In the genomic region with DNA sequence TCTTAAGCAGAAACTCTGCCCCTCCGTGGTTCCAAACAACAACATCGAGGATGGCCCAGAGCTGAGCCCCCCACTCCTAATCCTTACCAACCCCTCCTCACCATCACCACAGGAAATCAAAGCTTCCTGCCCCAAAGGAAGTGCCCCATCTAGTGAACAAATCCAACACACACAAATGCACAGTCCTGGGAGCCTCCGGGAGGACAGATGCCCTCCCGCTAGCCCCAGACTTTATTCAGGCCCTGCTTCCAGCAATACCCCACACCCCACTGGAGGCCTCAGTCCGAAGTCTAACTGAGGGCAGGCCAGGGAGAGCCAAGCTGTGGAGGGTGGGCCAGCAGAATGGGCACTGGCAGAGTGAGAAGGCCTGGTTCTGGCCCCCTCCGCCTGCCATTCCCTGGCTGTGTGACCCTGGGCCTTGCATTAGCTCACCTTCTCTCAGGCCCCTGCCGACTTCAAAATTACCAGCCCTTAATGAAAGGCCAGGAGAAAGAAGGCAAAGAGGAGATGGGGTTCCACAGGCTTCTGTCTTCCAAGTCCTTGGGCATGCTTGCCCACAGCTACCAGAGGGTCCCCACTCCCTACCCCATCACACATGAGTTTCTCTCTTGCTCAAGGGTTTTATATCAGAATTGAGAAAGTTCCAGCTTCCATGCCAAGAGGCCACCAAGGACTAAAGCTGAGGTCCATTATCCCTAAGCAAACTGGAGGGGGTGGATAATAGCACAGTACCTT, we compare ENCODE assay signal across 8 cellular contexts. TPM values are rescaled to one million over a fixed set of nuclear protein-coding genes. Genes with fewer than 3 reads are reported as not detected.
A peak's percentile ranks its signal among the peaks of the same experiment; 100 is the strongest.
DNase-seq lines count a peak whose midpoint lies in the region; ATAC-seq and TF ChIP-seq lines count a peak whose summit lies in the region.

No MANE protein-coding gene starts in this region.

- H3K27me3 ChIP-seq in MM.1S (replicated peaks; ENCODE audit: insufficient read depth, low read length) (no peaks in the 10 kb centered on the region), dorsolateral prefrontal cortex (no peaks in the 10 kb centered on the region), neural cell (ENCODE audit: insufficient read depth, low read depth, low read length) (no peaks in the 10 kb centered on the region)

- intact Hi-C loops in CD14-positive monocyte (cut with micrococcal nuclease) = loop anchor here (5.0 to 10.0 kb wide), 2 partner anchors 87 to 110 kb away; a partner anchor contains a TSS
- intact Hi-C loops in dorsolateral prefrontal cortex (cut with DNase I) = loop anchor here in 1 of 2 donors (2.0 kb wide), 1 partner anchor 19 kb away; no protein-coding TSS in a partner anchor

- H2AFZ ChIP-seq in MM.1S (ENCODE audit: low read length) (no peak overlapping the region), neural cell (ENCODE audit: low read depth, low read length) (no peak overlapping the region)

- peak overlapping the region; percentile 82 to 95 (median 86) for H3K27ac Mint-ChIP-seq in CD14-positive monocyte

- peaks cover 54% of the 10 kb centered on the region for H3K4me1 ChIP-seq in MM.1S (ENCODE audit: low read length)

- peak overlapping the region; percentile 89 for H3K4me3 ChIP-seq in MM.1S (ENCODE audit: low read length)
- peak overlapping the region in 42 of 59 donors; percentile 0 to 79 (median 36) for H3K4me3 ChIP-seq in dorsolateral prefrontal cortex
- H3K4me3 ChIP-seq in neural cell (ENCODE audit: low read length) = peak overlapping the region; percentile 75

- no peak for ATAC-seq in HG02938 (IDR thresholded peaks at IDR 0.05; ENCODE audit: unreplicated experiment)

- no peak for TF ChIP-seq CTCF in CD14-positive monocyte (IDR thresholded peaks at IDR 0.05)
- TF ChIP-seq CTCF in MM.1S (IDR thresholded peaks at IDR 0.05; ENCODE audit: low read length) = peak; percentile 37; the same call in 1 of the 2 replicates
- TF ChIP-seq CTCF in dorsolateral prefrontal cortex (IDR thresholded peaks at IDR 0.05 in 54 of 56, conservative IDR thresholded peaks at IDR 0.05 in 2 of 56; ENCODE audit: low read depth in 1 of 56, partially characterized antibody in 56 of 56) = peak in 15 of 56 donors; percentile 11 to 31 (median 17)
- no peak for TF ChIP-seq CTCF in neural cell (IDR thresholded peaks at IDR 0.05; ENCODE audit: poor library complexity, severe bottlenecking)

- H3K27ac ChIP-seq in MM.1S (ENCODE audit: low read length) (peak overlapping the region; percentile 70; the same call in 1 of the 2 replicates), dorsolateral prefrontal cortex (peak overlapping the region in 58 of 59 donors; percentile 16 to 98 (median 94)), neural cell (ENCODE audit: low read length) (no peak overlapping the region)

- H4K20me1 ChIP-seq in MM.1S (ENCODE audit: insufficient read depth, low read length) (no peaks in the 10 kb centered on the region), neural cell (ENCODE audit: insufficient read depth) (no peaks in the 10 kb centered on the region)

- H3K4me3 Mint-ChIP-seq in CD14-positive monocyte = peak overlapping the region; percentile 83 to 87

- H3K36me3 ChIP-seq in MM.1S (replicated peaks; ENCODE audit: insufficient read depth, low read length) = no peaks in the 10 kb centered on the region
- H3K36me3 ChIP-seq in neural cell (ENCODE audit: insufficient read depth, low read length) = no peaks in the 10 kb centered on the region

- H3K79me2 ChIP-seq in MM.1S (ENCODE audit: low read length) = peaks cover 70% of the 10 kb centered on the region
- H3K79me2 ChIP-seq in neural cell (replicated peaks; ENCODE audit: insufficient read depth, low read length) = peaks cover 13% of the 10 kb centered on the region

- peaks cover 8 to 10% of the 10 kb centered on the region in 2 donors for H3K36me3 Mint-ChIP-seq in CD14-positive monocyte

- H3K9ac ChIP-seq in MM.1S (ENCODE audit: low read length) = peak overlapping the region; percentile 88
- H3K9ac ChIP-seq in neural cell (ENCODE audit: low read length) = no peak overlapping the region

- no peak for DNase-seq in CD14-positive monocyte (ENCODE audit: low spot score)
- DNase-seq in MM.1S = no peak
- DNase-seq in dorsolateral prefrontal cortex = no peak
- no peak for DNase-seq in germinal center (ENCODE audit: low spot score)
- DNase-seq in cerebellar nuclear complex (lab: John Stamatoyannopoulos, UW) = no peak
- no peak for DNase-seq in LoVo (ENCODE audit: low spot score)

- peaks cover 81% of the 10 kb centered on the region for H3K4me1 Mint-ChIP-seq in CD14-positive monocyte

- H3K9me2 ChIP-seq in MM.1S (replicated peaks; ENCODE audit: insufficient read depth, low read length) (no peaks in the 10 kb centered on the region), neural cell (ENCODE audit: insufficient read depth, low read length) (no peaks in the 10 kb centered on the region)

- TF ChIP-seq EP300 in neural cell (conservative IDR thresholded peaks at IDR 0.05; ENCODE audit: poor library complexity, severe bottlenecking) = no peak

- peaks cover 0 to 3% (median 0%) of the 10 kb centered on the region in 7 donors for H3K9me3 Mint-ChIP-seq in CD14-positive monocyte

- peak overlapping the region; percentile 97 for H3K4me2 ChIP-seq in MM.1S (ENCODE audit: low read depth, low read length)
- no peak overlapping the region for H3K4me2 ChIP-seq in neural cell (ENCODE audit: low read length)

- no peak for TF ChIP-seq RAD21 in neural cell (conservative IDR thresholded peaks at IDR 0.05)

- no peaks in the 10 kb centered on the region for H3K9me3 ChIP-seq in MM.1S (replicated peaks; ENCODE audit: insufficient read depth, low read length)
- H3K9me3 ChIP-seq in neural cell (ENCODE audit: low read length) = no peaks in the 10 kb centered on the region

- H3F3A ChIP-seq in MM.1S (ENCODE audit: insufficient read depth, low read length) (peaks cover 33% of the 10 kb centered on the region), neural cell (ENCODE audit: insufficient read depth, low read length, poor library complexity, severe bottlenecking) (no peaks in the 10 kb centered on the region)

- H3K27me3 Mint-ChIP-seq in CD14-positive monocyte (ENCODE audit: low read depth in 3 of 3) = no peaks in the 10 kb centered on the region

TF ChIP-seq in neural cell, 6 proteins besides CTCF, POLR2A, EP300 and RAD21:
- TF ChIP-seq SMC3 (conservative IDR thresholded peaks at IDR 0.05; ENCODE audit: poor library complexity) (no peak), POLR2AphosphoS5 (IDR thresholded peaks at IDR 0.05) (no peak), TAF1 (IDR thresholded peaks at IDR 0.05; ENCODE audit: low read depth) (no peak), EZH2 (IDR thresholded peaks at IDR 0.05; ENCODE audit: borderline replicate concordance, insufficient read depth, low read length, poor library complexity, severe bottlenecking) (no peak), MXI1 (conservative IDR thresholded peaks at IDR 0.05; ENCODE audit: poor library complexity, severe bottlenecking) (no peak)
- TF ChIP-seq, protein P1, sequence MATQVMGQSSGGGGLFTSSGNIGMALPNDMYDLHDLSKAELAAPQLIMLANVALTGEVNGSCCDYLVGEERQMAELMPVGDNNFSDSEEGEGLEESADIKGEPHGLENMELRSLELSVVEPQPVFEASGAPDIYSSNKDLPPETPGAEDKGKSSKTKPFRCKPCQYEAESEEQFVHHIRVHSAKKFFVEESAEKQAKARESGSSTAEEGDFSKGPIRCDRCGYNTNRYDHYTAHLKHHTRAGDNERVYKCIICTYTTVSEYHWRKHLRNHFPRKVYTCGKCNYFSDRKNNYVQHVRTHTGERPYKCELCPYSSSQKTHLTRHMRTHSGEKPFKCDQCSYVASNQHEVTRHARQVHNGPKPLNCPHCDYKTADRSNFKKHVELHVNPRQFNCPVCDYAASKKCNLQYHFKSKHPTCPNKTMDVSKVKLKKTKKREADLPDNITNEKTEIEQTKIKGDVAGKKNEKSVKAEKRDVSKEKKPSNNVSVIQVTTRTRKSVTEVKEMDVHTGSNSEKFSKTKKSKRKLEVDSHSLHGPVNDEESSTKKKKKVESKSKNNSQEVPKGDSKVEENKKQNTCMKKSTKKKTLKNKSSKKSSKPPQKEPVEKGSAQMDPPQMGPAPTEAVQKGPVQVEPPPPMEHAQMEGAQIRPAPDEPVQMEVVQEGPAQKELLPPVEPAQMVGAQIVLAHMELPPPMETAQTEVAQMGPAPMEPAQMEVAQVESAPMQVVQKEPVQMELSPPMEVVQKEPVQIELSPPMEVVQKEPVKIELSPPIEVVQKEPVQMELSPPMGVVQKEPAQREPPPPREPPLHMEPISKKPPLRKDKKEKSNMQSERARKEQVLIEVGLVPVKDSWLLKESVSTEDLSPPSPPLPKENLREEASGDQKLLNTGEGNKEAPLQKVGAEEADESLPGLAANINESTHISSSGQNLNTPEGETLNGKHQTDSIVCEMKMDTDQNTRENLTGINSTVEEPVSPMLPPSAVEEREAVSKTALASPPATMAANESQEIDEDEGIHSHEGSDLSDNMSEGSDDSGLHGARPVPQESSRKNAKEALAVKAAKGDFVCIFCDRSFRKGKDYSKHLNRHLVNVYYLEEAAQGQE (IDR thresholded peaks at IDR 0.05; ENCODE audit: borderline replicate concordance) = no peak

RNA-seq across cellular contexts. Expression of a gene that starts 2.3 kb away (rescaled TPM):
- polyA plus RNA-seq in CD14-positive monocyte (1 to 10 TPM; 5.9 to 8.4 TPM), neural cell (30.2 and 51.5 TPM in 2 replicates)
- total RNA-seq in dorsolateral prefrontal cortex = 10 to 100 TPM; 25.9 to 77.6 (median 46.8) TPM
- polyA minus RNA-seq in neural cell = 11.9 and 18.7 TPM in 2 replicates

RNA-seq across cellular contexts. Expression of a gene that starts 44.4 kb away (rescaled TPM):
- polyA plus RNA-seq in CD14-positive monocyte (10 to 100 TPM; 15.8 to 19.6 TPM), neural cell (8.0 and 8.5 TPM in 2 replicates)
- 100 to 1,000 TPM in 84 of 120 experiments, 10 to 100 TPM in 36; 71.9 to 264 (median 114) TPM for total RNA-seq in dorsolateral prefrontal cortex
- polyA minus RNA-seq in neural cell = 9.7 and 11.2 TPM in 2 replicates

RNA-seq across cellular contexts. Expression of a gene that starts 58.8 kb away (rescaled TPM):
- polyA plus RNA-seq in CD14-positive monocyte (under 1 TPM; 0.08 to 0.60 TPM), neural cell (0.30 and 1.5 TPM in 2 replicates)
- total RNA-seq in dorsolateral prefrontal cortex = 100 to 1,000 TPM in 51 of 120 experiments, 10 to 100 TPM in 69; 33.3 to 206 (median 93.7) TPM
- polyA minus RNA-seq in neural cell = 0.23 and 0.49 TPM in 2 replicates

Comparison
In these comparisons a context has a peak if more than half of its experiments do, and no peak if none do; other contexts are left out.
1. H3K4me3 ChIP-seq: peak in every context shown above with its lines; median percentile 89 in MM.1S; 75 in neural cell; 36 in dorsolateral prefrontal cortex.